8 cellular contexts compared by ENCODE assay signal in the genomic region with DNA sequence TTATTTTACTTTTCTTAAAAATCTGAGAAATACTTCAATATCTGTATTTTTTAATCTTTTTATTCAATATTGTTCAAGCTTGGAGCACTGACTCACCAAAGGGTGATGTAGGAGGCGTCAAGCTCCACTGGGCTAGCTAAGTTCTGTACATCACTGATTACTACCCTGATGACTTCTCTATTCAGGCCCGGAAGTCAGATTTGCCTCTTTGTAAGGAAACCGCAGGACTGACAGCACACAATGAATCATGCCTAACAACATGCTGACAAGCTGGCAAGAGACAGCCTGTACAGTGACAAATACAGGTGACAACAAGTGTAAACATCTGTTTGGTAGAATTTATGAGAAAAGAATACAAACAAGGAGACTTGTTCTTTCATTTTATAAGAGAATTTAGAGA.
DNase-seq lines count a peak whose midpoint lies in the region; ATAC-seq and TF ChIP-seq lines count a peak whose summit lies in the region.

No MANE protein-coding gene starts in this region.

- intact Hi-C loops in PC-9 (cut with micrococcal nuclease; ENCODE audit: unreplicated experiment): no loop called here

- no peak for TF ChIP-seq CTCF in GM20000 (IDR thresholded peaks at IDR 0.05; ENCODE audit: extremely low read depth, missing control alignments)
- no peak for TF ChIP-seq CTCF in PC-9 (conservative IDR thresholded peaks at IDR 0.05)

- no peak overlapping the region for H2AFZ ChIP-seq in PC-9

- H3K4me2 ChIP-seq in PC-9: no peak overlapping the region

- H3K9me2 ChIP-seq in PC-9 (ENCODE audit: insufficient read depth): no peaks in the 10 kb centered on the region

- H3K79me2 ChIP-seq in PC-9 (ENCODE audit: low read depth): no peaks in the 10 kb centered on the region

- no peaks in the 10 kb centered on the region for H3K9me3 ChIP-seq in PC-9 (ENCODE audit: insufficient read depth, low read depth)

- no peaks in the 10 kb centered on the region; the same call in 1 of the 2 replicates for H4K20me1 ChIP-seq in PC-9 (ENCODE audit: insufficient read depth)

- ATAC-seq in HG03520 (IDR thresholded peaks at IDR 0.05; ENCODE audit: unreplicated experiment): peak; percentile 100

- peak; percentile 91 for DNase-seq in Daoy (ENCODE audit: low read depth)
- DNase-seq in GM20000 (ENCODE audit: low spot score): peak; percentile 29
- DNase-seq in PC-9: peak; percentile 50 to 78
- DNase-seq in central memory CD4-positive, alpha-beta T cell: peak; percentile 7
- DNase-seq in stimulated activated CD8-positive, alpha-beta memory T cell treated with anti-CD3 and anti-CD28 coated beads, Interleukin-15, amount 100 ng/mL, for 48 hours (ENCODE audit: low read depth in 2 of 2): peak; percentile 1 to 15
- no peak for DNase-seq in dermis blood vessel endothelial cell
- no peak for DNase-seq in activated CD4-positive, CD25-positive, alpha-beta regulatory T cell (lab: John Stamatoyannopoulos, UW)

- H3K4me1 ChIP-seq in PC-9 (replicated peaks; ENCODE audit: insufficient read depth): peaks cover 10% of the 10 kb centered on the region

- POLR2A ChIA-PET in PC-9 (lab: Charles Lee; ENCODE audit: unreplicated experiment): interaction anchor here (0.6 kb wide), 2 partner anchors 168 to 1300 kb away, joined by 5 to 7 read pairs; no protein-coding TSS in a partner anchor

- CTCF ChIA-PET in PC-9 (lab: Charles Lee): interaction anchor here (0.6 kb wide), 1 partner anchor 33 kb away, joined by 3 read pairs; no protein-coding TSS in a partner anchor

- no peak overlapping the region for H3K4me3 ChIP-seq in PC-9

- no peak overlapping the region for H3K27ac ChIP-seq in PC-9

- H3K36me3 ChIP-seq in PC-9 (ENCODE audit: low read depth): no peaks in the 10 kb centered on the region; the same call in 1 of the 2 replicates

- H3F3A ChIP-seq in PC-9 (ENCODE audit: insufficient read depth, low read depth): no peaks in the 10 kb centered on the region

- no TSS peak for BruUV-seq in PC-9 (replicated peaks; lab: Mats Ljungman, UMichigan)

- H3K27me3 ChIP-seq in PC-9 (ENCODE audit: insufficient read depth, low read depth): no peaks in the 10 kb centered on the region

Comparison
In these comparisons a context has a peak if more than half of its experiments do, and no peak if none do; other contexts are left out.
1. DNase-seq: peak in Daoy (single experiment), GM20000 (single experiment), PC-9 (2 of 2), central memory CD4-positive, alpha-beta T cell (single experiment) and stimulated activated CD8-positive, alpha-beta memory T cell treated with anti-CD3 and anti-CD28 coated beads, Interleukin-15, amount 100 ng/mL, for 48 hours (2 of 2); none in dermis blood vessel endothelial cell (single experiment) and activated CD4-positive, CD25-positive, alpha-beta regulatory T cell (0 of 4).